9 cellular contexts compared by ENCODE assay signal in the genomic region with DNA sequence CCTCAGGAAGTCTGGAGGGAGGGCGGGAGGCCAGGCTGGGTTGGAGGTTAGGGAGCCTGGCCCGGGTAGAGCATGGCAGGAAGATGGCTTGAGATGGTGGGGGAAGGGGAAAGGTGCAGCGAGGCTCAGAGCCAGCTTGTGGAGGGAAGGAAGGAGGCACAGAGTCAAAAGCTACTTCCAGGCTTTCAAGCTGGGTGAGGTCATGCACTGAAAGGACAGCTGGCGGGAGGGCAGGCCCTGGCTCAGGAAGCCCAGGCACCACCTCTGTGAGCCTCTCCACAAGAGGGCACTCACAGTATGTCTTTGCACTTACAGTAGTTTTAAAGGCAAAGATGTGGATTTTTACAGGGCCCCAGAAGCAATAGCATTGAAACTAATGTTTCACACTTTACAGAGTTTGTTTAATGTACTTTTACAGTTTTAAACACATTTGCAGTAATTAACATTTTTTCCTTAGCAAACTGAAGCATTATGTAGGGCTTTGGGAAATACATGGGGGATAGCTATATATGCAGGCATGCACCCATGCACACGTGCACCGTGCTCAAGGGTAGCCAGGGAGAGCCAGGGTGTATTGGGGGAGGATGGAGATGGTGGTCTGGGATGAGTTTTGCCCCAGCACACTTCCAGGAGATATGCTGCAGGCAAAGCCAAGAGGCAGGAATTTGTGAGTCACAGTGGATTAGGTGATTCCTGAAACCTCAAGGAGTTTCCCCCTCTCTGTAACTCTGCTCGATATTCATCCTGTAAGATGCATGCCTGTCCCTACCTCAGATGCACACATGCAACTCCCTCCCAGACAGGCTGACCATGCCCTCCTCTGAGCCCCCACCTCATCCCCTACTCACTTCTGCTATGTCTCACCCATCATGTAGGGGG. TPM values are rescaled to one million over a fixed set of nuclear protein-coding genes. Genes with fewer than 3 reads are reported as not detected.
A peak's percentile ranks its signal among the peaks of the same experiment; 100 is the strongest.
DNase-seq lines count a peak whose midpoint lies in the region; ATAC-seq and TF ChIP-seq lines count a peak whose summit lies in the region.
"Had no signal": no experiment of that assay in that cellular context is flagged by ENCODE, and none has a peak within 500 bp of the region (broad histone marks: within the 10 kb centered on the region; RNA-seq: fewer than 3 reads in every experiment).

No MANE protein-coding gene starts in this region.

- POLR2A ChIA-PET in naive thymus-derived CD4-positive, alpha-beta T cell (lab: Charles Lee), result interaction anchor here (1.0 to 2.6 kb wide), 3 partner anchors 16 to 75 kb away, joined by 3 to 7 read pairs (median 3); a partner anchor contains a TSS

- CTCF ChIA-PET in naive thymus-derived CD4-positive, alpha-beta T cell (lab: Charles Lee), result interaction anchor here (0.6 to 8.5 kb wide), 19 partner anchors 8 to 254 kb away, joined by 3 to 138 read pairs (median 5); a partner anchor contains a TSS

- intact Hi-C loops in naive thymus-derived CD4-positive, alpha-beta T cell (cut with micrococcal nuclease), result loop anchor here (1.0 kb wide), 3 partner anchors 16 to 40 kb away; no protein-coding TSS in a partner anchor
- intact Hi-C loops in upper lobe of right lung (cut with DNase I), result no loop called here

- no peaks in the 10 kb centered on the region for H3K9me3 Mint-ChIP-seq in activated T-cell treated with anti-CD3 and anti-CD28 coated beads, Interleukin-2, amount 50 U/mL, for 4 hours
- H3K9me3 Mint-ChIP-seq in naive thymus-derived CD4-positive, alpha-beta T cell, result no peaks in the 10 kb centered on the region

- H3K4me2 ChIP-seq in OCI-LY1 (ENCODE audit: low read length), result no peak overlapping the region

- H3K9me2 ChIP-seq in OCI-LY1 (ENCODE audit: low read depth, low read length), result no peaks in the 10 kb centered on the region

- H3K27ac Mint-ChIP-seq in naive thymus-derived CD4-positive, alpha-beta T cell, result peak overlapping the region in 1 of 9 donors; percentile 52

- H3F3A ChIP-seq in OCI-LY1 (ENCODE audit: insufficient read depth, low read length), result no peaks in the 10 kb centered on the region

- TF ChIP-seq CTCF in OCI-LY1 (IDR thresholded peaks at IDR 0.05; ENCODE audit: low read length), result peak; percentile 83
- TF ChIP-seq CTCF in upper lobe of right lung (IDR thresholded peaks at IDR 0.05), result peak; percentile 84

- peaks cover 7% of the 10 kb centered on the region for H3K4me1 Mint-ChIP-seq in activated T-cell treated with anti-CD3 and anti-CD28 coated beads, Interleukin-2, amount 50 U/mL, for 4 hours (ENCODE audit: low read depth)
- peaks cover 4 to 21% (median 14%) of the 10 kb centered on the region in 7 donors for H3K4me1 Mint-ChIP-seq in naive thymus-derived CD4-positive, alpha-beta T cell

- H3K27me3 Mint-ChIP-seq in activated T-cell treated with anti-CD3 and anti-CD28 coated beads, Interleukin-2, amount 50 U/mL, for 4 hours (ENCODE audit: low read depth), result peaks cover 3% of the 10 kb centered on the region
- peaks cover 0 to 4% (median 0%) of the 10 kb centered on the region in 5 donors for H3K27me3 Mint-ChIP-seq in naive thymus-derived CD4-positive, alpha-beta T cell

- H3K9ac ChIP-seq in OCI-LY1 (ENCODE audit: low read length), result no peak overlapping the region

- H3K4me3 ChIP-seq in OCI-LY1 (ENCODE audit: low read depth, low read length, poor library complexity, severe bottlenecking) (no peak overlapping the region), upper lobe of right lung (no peak overlapping the region)
- no peak overlapping the region for H3K4me3 ChIP-seq in naive thymus-derived CD4-positive, alpha-beta T cell (ENCODE audit: low read length)

- DNase-seq in COLO668 (lab: John Stamatoyannopoulos, UW; ENCODE audit: unreplicated experiment) (peak; percentile 82), fibroblast of gingiva (ENCODE audit: low read depth) (peak; percentile 79), upper lobe of right lung (peak; percentile 89)
- peak; percentile 49 for DNase-seq in activated T-cell treated with anti-CD3 and anti-CD28 coated beads, Interleukin-2, amount 50 U/mL, for 4 hours
- peak in 7 of 9 donors; percentile 49 to 70 (median 58) for DNase-seq in naive thymus-derived CD4-positive, alpha-beta T cell

- no peaks in the 10 kb centered on the region for H3K9me3 ChIP-seq in OCI-LY1 (ENCODE audit: low read length)
- H3K9me3 ChIP-seq in naive thymus-derived CD4-positive, alpha-beta T cell (ENCODE audit: control insufficient read depth in 2 of 3, low read length in 3 of 3), result no peaks in the 10 kb centered on the region
- no peaks in the 10 kb centered on the region for H3K9me3 ChIP-seq in upper lobe of right lung

- H3K27me3 ChIP-seq in OCI-LY1 (ENCODE audit: insufficient read depth, low read length) (peaks cover 7% of the 10 kb centered on the region), upper lobe of right lung (no peaks in the 10 kb centered on the region)
- no peaks in the 10 kb centered on the region for H3K27me3 ChIP-seq in naive thymus-derived CD4-positive, alpha-beta T cell (ENCODE audit: control insufficient read depth in 2 of 2, insufficient read depth in 2 of 2, low read length in 2 of 2)

- ATAC-seq in HG02798 (IDR thresholded peaks at IDR 0.05; ENCODE audit: poor library complexity, unreplicated experiment) (peak; percentile 66), upper lobe of right lung (peak; percentile 97), HG02678 (IDR thresholded peaks at IDR 0.05; ENCODE audit: unreplicated experiment) (no peak)
- ATAC-seq in activated T-cell treated with anti-CD3 and anti-CD28 coated beads, Interleukin-2, amount 50 U/mL, for 4 hours, result peak; percentile 90 to 95
- peak; percentile 96 for ATAC-seq in naive thymus-derived CD4-positive, alpha-beta T cell

- no peaks in the 10 kb centered on the region for H3K36me3 Mint-ChIP-seq in activated T-cell treated with anti-CD3 and anti-CD28 coated beads, Interleukin-2, amount 50 U/mL, for 4 hours (ENCODE audit: insufficient read depth)
- H3K36me3 Mint-ChIP-seq in naive thymus-derived CD4-positive, alpha-beta T cell, result no peaks in the 10 kb centered on the region

- no peaks in the 10 kb centered on the region for H4K20me1 ChIP-seq in OCI-LY1 (ENCODE audit: insufficient read depth, low read length)

- H3K36me3 ChIP-seq in OCI-LY1 (ENCODE audit: insufficient read depth, low read length) (no peaks in the 10 kb centered on the region), upper lobe of right lung (no peaks in the 10 kb centered on the region)
- H3K36me3 ChIP-seq in naive thymus-derived CD4-positive, alpha-beta T cell (ENCODE audit: control insufficient read depth in 2 of 3, insufficient read depth in 3 of 3, low read length in 3 of 3), result no peaks in the 10 kb centered on the region

- H3K4me3 Mint-ChIP-seq in activated T-cell treated with anti-CD3 and anti-CD28 coated beads, Interleukin-2, amount 50 U/mL, for 4 hours, result no peak overlapping the region
- no peak overlapping the region for H3K4me3 Mint-ChIP-seq in naive thymus-derived CD4-positive, alpha-beta T cell

- H3K27ac ChIP-seq in OCI-LY1 (ENCODE audit: low read depth, low read length, poor library complexity, severe bottlenecking) (no peak overlapping the region), upper lobe of right lung (peak overlapping the region; percentile 43)
- no peak overlapping the region for H3K27ac ChIP-seq in naive thymus-derived CD4-positive, alpha-beta T cell (ENCODE audit: low read depth, low read length)

- no peak overlapping the region for H2AFZ ChIP-seq in OCI-LY1 (ENCODE audit: low read length)

- H3K79me2 ChIP-seq in OCI-LY1 (ENCODE audit: insufficient read depth, low read length), result no peaks in the 10 kb centered on the region

- H3K4me1 ChIP-seq in OCI-LY1 (ENCODE audit: insufficient read depth, low read length, severe bottlenecking) (no peaks in the 10 kb centered on the region), upper lobe of right lung (peaks cover 18% of the 10 kb centered on the region)
- no peaks in the 10 kb centered on the region for H3K4me1 ChIP-seq in naive thymus-derived CD4-positive, alpha-beta T cell (ENCODE audit: control insufficient read depth in 2 of 2, insufficient read depth in 2 of 2, low read length in 2 of 2)

RNA-seq across cellular contexts. Expression of a gene that starts 6.1 kb away (rescaled TPM):
- 10 to 100 TPM; 46.3 to 63.4 (median 48.8) TPM for total RNA-seq in activated T-cell treated with anti-CD3 and anti-CD28 coated beads, Interleukin-2, amount 50 U/mL, for 4 hours
- total RNA-seq in naive thymus-derived CD4-positive, alpha-beta T cell, result 10 to 100 TPM; 16.9 to 53.7 (median 28.8) TPM
- 1 to 10 TPM; 5.8 to 8.5 TPM for polyA plus RNA-seq in naive thymus-derived CD4-positive, alpha-beta T cell
- 163 TPM for total RNA-seq in upper lobe of right lung

RNA-seq across cellular contexts. Expression of a gene that starts 11.4 kb away (rescaled TPM):
- not detected for total RNA-seq in activated T-cell treated with anti-CD3 and anti-CD28 coated beads, Interleukin-2, amount 50 U/mL, for 4 hours
- total RNA-seq in naive thymus-derived CD4-positive, alpha-beta T cell, result under 1 TPM in 3 of 5 experiments, not detected in 2; 0.19 to 0.78 (median 0.42) TPM
- not detected for polyA plus RNA-seq in naive thymus-derived CD4-positive, alpha-beta T cell
- total RNA-seq in upper lobe of right lung, result not detected
- total RNA-seq: T-helper 1 cell treated with Interleukin-12 subunit alpha and Interleukin-12 subunit beta and Interleukin-4 antibody, amounts not matched to agents 30 ng/mL and 1 ng/mL, for 36 hours had no signal

RNA-seq across cellular contexts. Expression of a gene that starts 11.5 kb away (rescaled TPM):
- under 1 TPM in 1 of 3 donors, not detected in 2; 0.08 TPM for total RNA-seq in activated T-cell treated with anti-CD3 and anti-CD28 coated beads, Interleukin-2, amount 50 U/mL, for 4 hours
- 1 to 10 TPM in 4 of 5 experiments, under 1 TPM in 1; 0.22 to 3.3 (median 2.4) TPM for total RNA-seq in naive thymus-derived CD4-positive, alpha-beta T cell
- not detected for polyA plus RNA-seq in naive thymus-derived CD4-positive, alpha-beta T cell
- total RNA-seq in upper lobe of right lung, result 1.5 TPM

RNA-seq across cellular contexts. Expression of a gene that starts 18.5 kb away (rescaled TPM):
- 1 to 10 TPM; 4.2 to 4.5 (median 4.3) TPM for total RNA-seq in activated T-cell treated with anti-CD3 and anti-CD28 coated beads, Interleukin-2, amount 50 U/mL, for 4 hours
- total RNA-seq in naive thymus-derived CD4-positive, alpha-beta T cell, result 1 to 10 TPM; 3.9 to 9.4 (median 7.7) TPM
- polyA plus RNA-seq in naive thymus-derived CD4-positive, alpha-beta T cell, result 1 to 10 TPM; 2.1 to 3.9 TPM
- total RNA-seq in upper lobe of right lung, result 5.3 TPM

RNA-seq across cellular contexts. Expression of a gene that starts 33.6 kb away (rescaled TPM):
- total RNA-seq in activated T-cell treated with anti-CD3 and anti-CD28 coated beads, Interleukin-2, amount 50 U/mL, for 4 hours, result 1 to 10 TPM in 2 of 3 donors, under 1 TPM in 1; 0.84 to 2.0 (median 1.1) TPM
- 1 to 10 TPM in 4 of 5 experiments, under 1 TPM in 1; 0.42 to 4.0 (median 2.7) TPM for total RNA-seq in naive thymus-derived CD4-positive, alpha-beta T cell
- under 1 TPM; 0.51 to 0.72 TPM for polyA plus RNA-seq in naive thymus-derived CD4-positive, alpha-beta T cell
- 1.0 TPM for total RNA-seq in upper lobe of right lung
